8 cellular contexts compared by ENCODE assay signal in the genomic region with DNA sequence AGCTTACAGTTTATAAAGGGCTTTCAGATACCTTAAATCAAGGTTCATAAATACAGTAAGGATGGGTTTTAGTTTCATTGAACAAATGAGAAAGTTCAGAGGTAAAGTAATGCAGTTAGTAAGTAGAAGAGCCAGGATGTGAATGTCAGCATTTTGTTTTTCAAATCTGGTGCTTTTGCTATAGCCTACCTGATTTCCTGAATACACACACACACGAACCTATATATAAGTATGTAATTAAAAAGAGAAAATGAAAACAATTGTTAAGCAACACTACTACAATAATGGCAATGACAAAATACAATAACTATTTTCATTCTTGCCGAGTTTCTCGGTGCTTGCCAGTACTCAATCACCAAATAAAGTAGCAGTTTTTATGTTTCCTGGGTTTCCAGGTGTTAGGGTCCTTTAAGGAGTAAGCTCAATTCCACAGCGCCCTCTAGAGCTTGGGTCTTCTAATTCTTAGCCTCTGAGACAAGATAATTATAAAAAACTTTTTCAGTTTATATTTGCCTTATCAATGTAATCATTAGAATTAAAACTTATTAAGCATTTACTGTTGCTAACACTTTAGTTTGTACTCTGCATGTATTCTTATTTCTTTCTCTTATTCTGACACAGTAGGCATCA.
DNase-seq lines count a peak whose midpoint lies in the region; ATAC-seq and TF ChIP-seq lines count a peak whose summit lies in the region.

No MANE protein-coding gene starts in this region.

- TF ChIP-seq CTCF in AG10803 (conservative IDR thresholded peaks at IDR 0.05; ENCODE audit: low read length) (peak; percentile 59), RWPE2 (IDR thresholded peaks at IDR 0.05; ENCODE audit: poor library complexity, severe bottlenecking) (peak; percentile 63), retinal pigment epithelial cell (conservative IDR thresholded peaks at IDR 0.05; ENCODE audit: low read depth, low read length) (peak; percentile 73)

- peak; percentile 53 for ATAC-seq in GM18508 (IDR thresholded peaks at IDR 0.05; ENCODE audit: insufficient read depth, unreplicated experiment)
- ATAC-seq in HG03354 (IDR thresholded peaks at IDR 0.05; ENCODE audit: poor library complexity, severe bottlenecking, unreplicated experiment) = peak; percentile 77
- no peak for ATAC-seq in RWPE2 (ENCODE audit: low read depth)

- H3K9me3 ChIP-seq in RWPE2 (ENCODE audit: severe bottlenecking) = no peaks in the 10 kb centered on the region

- DNase-seq in AG10803 (ENCODE audit: low read depth) = peak; percentile 24
- no peak for DNase-seq in RWPE2 (ENCODE audit: low spot score)
- DNase-seq in epithelial cell of prostate (ENCODE audit: low read depth, low spot score) = peak; percentile 3
- no peak for DNase-seq in retinal pigment epithelial cell (ENCODE audit: low read depth)
- no peak for DNase-seq in NOMO-1 treated with DMSO at 0.1 percent for 48 hours (lab: John Stamatoyannopoulos, UW; ENCODE audit: unreplicated experiment)
- DNase-seq in AG08396 (ENCODE audit: low spot score) = no peak

- no peaks in the 10 kb centered on the region for H3K36me3 ChIP-seq in RWPE2 (ENCODE audit: low read depth)

- H3K4me3 ChIP-seq in AG10803 (ENCODE audit: low read length) (no peak overlapping the region), RWPE2 (ENCODE audit: severe bottlenecking) (no peak overlapping the region), retinal pigment epithelial cell (ENCODE audit: low read length) (no peak overlapping the region)

- H3K27ac ChIP-seq in RWPE2 (ENCODE audit: poor library complexity, severe bottlenecking) (no peak overlapping the region), epithelial cell of prostate (no peak overlapping the region)

- H3K4me1 ChIP-seq in RWPE2 (ENCODE audit: insufficient read depth, poor library complexity, severe bottlenecking) = no peaks in the 10 kb centered on the region

- H3K27me3 ChIP-seq in RWPE2 (ENCODE audit: insufficient read depth, poor library complexity, severe bottlenecking) = no peaks in the 10 kb centered on the region

Comparison
In these comparisons a context has a peak if more than half of its experiments do, and no peak if none do; other contexts are left out.
1. DNase-seq: peak in AG10803 (single experiment) and epithelial cell of prostate (single experiment); none in RWPE2 (single experiment), retinal pigment epithelial cell (single experiment), NOMO-1 treated with DMSO at 0.1 percent for 48 hours (single experiment) and AG08396 (single experiment).
2. Peak in every context shown above with its lines, with median percentiles within 50 percentile points of each other: CTCF ChIP-seq.